Comparison of ENCODE assay signal across 22 cellular contexts in the genomic region with DNA sequence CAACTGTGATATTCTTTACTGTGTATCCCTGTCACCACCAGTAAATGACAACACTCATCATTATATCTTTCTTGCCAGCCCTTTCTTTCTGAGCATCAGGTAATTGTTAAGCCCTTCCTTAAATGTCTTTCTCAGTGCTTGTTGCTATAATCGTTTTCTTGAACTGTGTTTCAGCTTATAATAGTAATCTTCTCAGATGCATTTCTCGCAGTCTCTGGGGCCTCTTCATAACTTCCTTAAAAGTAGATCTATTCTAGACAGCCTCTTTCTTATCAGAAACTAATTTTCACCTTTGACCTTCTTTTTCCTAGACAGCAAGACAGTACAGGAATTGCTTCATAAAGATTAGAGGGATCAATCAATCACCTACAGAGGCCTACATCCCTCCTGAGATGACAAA.
DNase-seq lines count a peak whose midpoint lies in the region; ATAC-seq and TF ChIP-seq lines count a peak whose summit lies in the region.
"Had no signal": no experiment of that assay in that cellular context is flagged by ENCODE, and none has a peak within 500 bp of the region (broad histone marks: within the 10 kb centered on the region; RNA-seq: fewer than 3 reads in every experiment).

No MANE protein-coding gene starts in this region.

- intact Hi-C loops in Calu3 (cut with micrococcal nuclease; ENCODE audit: unreplicated experiment) = no loop called here
- intact Hi-C loops in PC-3 (cut with micrococcal nuclease) = no loop called here

- H3K27me3 Mint-ChIP-seq in Calu3 (ENCODE audit: unreplicated experiment) (no peaks in the 10 kb centered on the region), osteocyte (ENCODE audit: unreplicated experiment) (peaks cover 2% of the 10 kb centered on the region)
- H3K27me3 Mint-ChIP-seq: CD4-positive, CD25-positive, alpha-beta regulatory T cell had no signal

- no peaks in the 10 kb centered on the region for H4K20me1 ChIP-seq in PC-3 (ENCODE audit: low read length)

- H3K9me2 ChIP-seq in PC-3 (replicated peaks; ENCODE audit: low read length) = no peaks in the 10 kb centered on the region

- H3K4me3 Mint-ChIP-seq in Calu3 (ENCODE audit: low read depth, unreplicated experiment) (no peak overlapping the region), osteocyte (ENCODE audit: unreplicated experiment) (no peak overlapping the region)
- H3K4me3 Mint-ChIP-seq: CD4-positive, CD25-positive, alpha-beta regulatory T cell had no signal

- H3K36me3 ChIP-seq in PC-3 (ENCODE audit: low read depth, low read length) = no peaks in the 10 kb centered on the region
- H3K36me3 ChIP-seq: heart left ventricle, lower lobe of right lung, pancreas, vagina had no signal

- no peaks in the 10 kb centered on the region for H3K27me3 ChIP-seq in PC-3 (ENCODE audit: low read length)
- H3K27me3 ChIP-seq: heart left ventricle, pancreas, vagina had no signal

- no peaks in the 10 kb centered on the region for H3F3A ChIP-seq in PC-3 (ENCODE audit: low read length, unreplicated experiment)

- no peak overlapping the region for H3K27ac ChIP-seq in PC-3 (ENCODE audit: low read length)
- H3K27ac ChIP-seq: heart left ventricle, lower lobe of right lung, pancreas, vagina had no signal

- H3K36me3 Mint-ChIP-seq in Calu3 (ENCODE audit: insufficient read depth, unreplicated experiment) (no peaks in the 10 kb centered on the region), osteocyte (ENCODE audit: unreplicated experiment) (no peaks in the 10 kb centered on the region)
- H3K36me3 Mint-ChIP-seq: CD4-positive, CD25-positive, alpha-beta regulatory T cell had no signal

- H3K9me3 Mint-ChIP-seq in Calu3 (ENCODE audit: low read depth, unreplicated experiment) (peaks cover 4% of the 10 kb centered on the region), osteocyte (ENCODE audit: unreplicated experiment) (no peaks in the 10 kb centered on the region)

- H3K27ac Mint-ChIP-seq in Calu3 (ENCODE audit: unreplicated experiment) = peak overlapping the region; percentile 10
- H3K27ac Mint-ChIP-seq in osteocyte (ENCODE audit: unreplicated experiment) = no peak overlapping the region
- H3K27ac Mint-ChIP-seq: CD4-positive, CD25-positive, alpha-beta regulatory T cell had no signal

- no peaks in the 10 kb centered on the region for H3K79me2 ChIP-seq in PC-3 (ENCODE audit: low read length)

- H3K9ac ChIP-seq in PC-3 (ENCODE audit: low read length) = no peak overlapping the region

- no peak overlapping the region for H2AFZ ChIP-seq in PC-3 (ENCODE audit: low read length)

- H3K4me1 ChIP-seq in PC-3 (ENCODE audit: insufficient read depth, low read length) = no peaks in the 10 kb centered on the region
- H3K4me1 ChIP-seq: lower lobe of right lung, pancreas, vagina had no signal

- H3K4me2 ChIP-seq in PC-3 (ENCODE audit: low read length) = no peak overlapping the region

- CTCF ChIA-PET in Calu3 (lab: Charles Lee) (no interaction called here), PC-3 (lab: Charles Lee) (no interaction called here)

- TF ChIP-seq CTCF in Calu3 (IDR thresholded peaks at IDR 0.05; ENCODE audit: unreplicated experiment) (no peak), PC-3 (conservative IDR thresholded peaks at IDR 0.05; ENCODE audit: low read depth, low read length) (no peak), osteocyte (IDR thresholded peaks at IDR 0.05) (no peak)

- no peak for DNase-seq in Calu3
- DNase-seq in anterior cingulate cortex (lab: John Stamatoyannopoulos, UW) = no peak
- no peak for DNase-seq in PC-3
- no peak for DNase-seq in osteocyte (ENCODE audit: extremely low spot score, unreplicated experiment)
- DNase-seq: activated CD4-positive, CD25-positive, alpha-beta regulatory T cell treated with anti-CD3 and anti-CD28 coated beads, Interleukin-2, amount 50 U/mL, for 72 hours; activated effector memory CD4-positive, alpha-beta T cell treated with anti-CD3 and anti-CD28 coated beads, Interleukin-2, amount 50 U/mL, for 16 hours; amniotic stem cell; CD4-positive, CD25-positive, alpha-beta regulatory T cell; DMS79 treated with DMSO at 0.1 percent for 48 hours; effector memory CD4-positive, alpha-beta T cell; heart left ventricle; lower lobe of right lung; NCI-H1694 treated with DMSO at 0.1 percent for 48 hours; NCI-H446 treated with DMSO at 0.1 percent for 48 hours; pancreas; Right ventricle myocardium superior; stimulated activated CD4-positive, alpha-beta T cell treated with anti-CD3 and anti-CD28 coated beads, Interleukin-2, amount 100 ng/mL, for 24 hours had no signal

- no peak overlapping the region for H3K4me3 ChIP-seq in PC-3 (ENCODE audit: low read length)
- H3K4me3 ChIP-seq: heart left ventricle, lower lobe of right lung, pancreas, vagina had no signal

- BruUV-seq in Calu3 (replicated peaks; lab: Mats Ljungman, UMichigan) = no TSS peak
- BruUV-seq in PC-3 (replicated peaks; lab: Mats Ljungman, UMichigan) = no TSS peak

- H3K4me1 Mint-ChIP-seq in Calu3 (ENCODE audit: low read depth, unreplicated experiment) (peaks cover 18% of the 10 kb centered on the region), osteocyte (ENCODE audit: unreplicated experiment) (no peaks in the 10 kb centered on the region)

- ATAC-seq in GM19328 (IDR thresholded peaks at IDR 0.05; ENCODE audit: unreplicated experiment) = peak; percentile 25
- peak; percentile 21 for ATAC-seq in HG02623 (IDR thresholded peaks at IDR 0.05; ENCODE audit: unreplicated experiment)
- peak; percentile 18 for ATAC-seq in HG03378 (IDR thresholded peaks at IDR 0.05; ENCODE audit: unreplicated experiment)
- ATAC-seq in PC-3 = no peak
- ATAC-seq in activated CD4-positive, CD25-positive, alpha-beta regulatory T cell treated with anti-CD3 and anti-CD28 coated beads, Interleukin-2, amount 50 U/mL, for 24 hours = no peak
- ATAC-seq: heart left ventricle, lower lobe of right lung, pancreas had no signal

- POLR2A ChIA-PET in PC-3 (lab: Charles Lee; ENCODE audit: unreplicated experiment) = no interaction called here

- no peaks in the 10 kb centered on the region for H3K9me3 ChIP-seq in PC-3 (ENCODE audit: low read length)
- H3K9me3 ChIP-seq: heart left ventricle, lower lobe of right lung, pancreas, vagina had no signal

Comparison
In these comparisons a context has a peak if more than half of its experiments do, and no peak if none do; other contexts are left out.
1. ATAC-seq: peak in GM19328 (single experiment), HG02623 (single experiment) and HG03378 (single experiment); none in PC-3 (single experiment) and activated CD4-positive, CD25-positive, alpha-beta regulatory T cell treated with anti-CD3 and anti-CD28 coated beads, Interleukin-2, amount 50 U/mL, for 24 hours (0 of 2).